In the genomic region with DNA sequence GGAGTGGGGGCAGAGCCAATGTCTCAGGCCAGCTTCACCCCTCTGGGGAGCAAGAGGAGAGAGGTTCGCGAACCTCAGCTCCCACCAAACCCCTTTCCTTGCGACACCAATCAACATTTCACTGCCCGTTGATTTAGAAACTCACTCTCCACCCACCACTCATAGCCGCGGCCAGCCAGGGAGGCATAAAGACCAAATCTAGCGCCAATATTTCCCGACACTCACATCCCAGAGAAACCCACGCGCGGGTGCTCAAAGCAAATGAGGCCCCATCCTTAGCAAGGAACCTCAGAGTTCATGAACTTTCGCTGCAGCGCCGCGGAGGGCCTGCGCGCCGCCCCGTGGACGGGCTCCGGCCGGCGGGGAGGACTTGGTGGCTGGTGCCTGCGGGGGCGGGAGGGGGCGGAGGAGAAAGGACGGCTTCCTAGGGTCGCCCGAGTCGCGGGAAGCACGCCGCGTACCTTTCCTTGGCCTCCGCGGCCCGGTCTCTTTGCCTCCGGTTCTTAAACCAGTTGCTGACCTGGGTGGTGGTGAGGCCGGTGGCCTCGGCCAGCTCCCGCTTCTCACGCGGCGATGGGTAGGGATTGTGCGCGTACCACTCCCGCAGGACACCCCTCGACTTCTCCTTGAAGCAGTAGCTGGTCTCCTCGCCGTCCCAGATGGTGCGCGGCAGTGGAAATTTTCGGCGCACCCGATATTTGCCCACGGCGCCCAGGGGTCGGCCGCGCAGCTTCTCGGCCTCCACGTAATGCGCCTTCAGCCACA, we compare ENCODE assay signal across 1 cellular context.
TF ChIP-seq lines count a peak whose summit lies in the region.

No MANE protein-coding gene starts in this region.

TF ChIP-seq in HepG2, 621 proteins besides CTCF, POLR2A, EP300 and RAD21 (continued from another document and continues in another):
- TF ChIP-seq ZNF275 (CRISPR knock-in tag; IDR thresholded peaks at IDR 0.05; ENCODE audit: borderline replicate concordance) (0 out of 2 replicates have a peak, but pooled peaks have one; percentile 39), ZFP36L1 (CRISPR knock-in tag; IDR thresholded peaks at IDR 0.05) (no peak), TAF1 (CRISPR knock-in tag; IDR thresholded peaks at IDR 0.05) (0 out of 2 replicates have a peak, but pooled peaks have one; percentile 1), ZNF292 (CRISPR knock-in tag; IDR thresholded peaks at IDR 0.05; ENCODE audit: borderline replicate concordance, low read depth) (peak; percentile 14; the same call in 1 of the 2 replicates), CREB3 (CRISPR knock-in tag; IDR thresholded peaks at IDR 0.05) (0 out of 2 replicates have a peak, but pooled peaks have one; percentile 15), PHF21A (CRISPR knock-in tag; IDR thresholded peaks at IDR 0.05) (no peak), KAT7 (CRISPR knock-in tag; IDR thresholded peaks at IDR 0.05; ENCODE audit: borderline replicate concordance) (peak; percentile 64; the same call in 1 of the 2 replicates), ZNF263 (CRISPR knock-in tag; IDR thresholded peaks at IDR 0.05) (peak; percentile 64; the same call in 1 of the 2 replicates), TIGD3 (CRISPR knock-in tag; IDR thresholded peaks at IDR 0.05; ENCODE audit: borderline replicate concordance) (no peak), ZNF782 (CRISPR knock-in tag; IDR thresholded peaks at IDR 0.05; ENCODE audit: borderline replicate concordance) (peak; percentile 21; the same call in 1 of the 2 replicates), ZNF678 (CRISPR knock-in tag; IDR thresholded peaks at IDR 0.05) (0 out of 2 replicates have a peak, but pooled peaks have one; percentile 28), PREB (CRISPR knock-in tag; IDR thresholded peaks at IDR 0.05) (no peak), ZFY (CRISPR knock-in tag; IDR thresholded peaks at IDR 0.05) (no peak), ELF4 (CRISPR knock-in tag; IDR thresholded peaks at IDR 0.05; ENCODE audit: borderline replicate concordance) (peak; percentile 25; the same call in 1 of the 2 replicates), STAG1 (CRISPR knock-in tag; IDR thresholded peaks at IDR 0.05) (peak; percentile 19; the same call in 1 of the 2 replicates), ISL2 (CRISPR knock-in tag; IDR thresholded peaks at IDR 0.05) (0 out of 2 replicates have a peak, but pooled peaks have one; percentile 12), ZNF343 (CRISPR knock-in tag; IDR thresholded peaks at IDR 0.05) (peak; percentile 80; the same call in 1 of the 2 replicates), HMGXB4 (CRISPR knock-in tag; IDR thresholded peaks at IDR 0.05; ENCODE audit: borderline replicate concordance in 1 of 2, low read depth in 1 of 2) (0 out of 4 replicates have a peak, but pooled peaks of 1 of the 2 experiments have one; percentile 36), ZMYM2 (CRISPR knock-in tag; IDR thresholded peaks at IDR 0.05) (0 out of 2 replicates have a peak, but pooled peaks have one; percentile 32), PAX8 (CRISPR knock-in tag; IDR thresholded peaks at IDR 0.05; ENCODE audit: borderline replicate concordance) (0 out of 2 replicates have a peak, but pooled peaks have one; percentile 50), IKZF1 (IDR thresholded peaks at IDR 0.05) (no peak), ZNF784 (CRISPR knock-in tag; IDR thresholded peaks at IDR 0.05; ENCODE audit: borderline replicate concordance) (peak; percentile 10; the same call in 1 of the 2 replicates), ZBTB8A (CRISPR knock-in tag; IDR thresholded peaks at IDR 0.05; ENCODE audit: borderline replicate concordance, low read depth) (no peak), RXRB (CRISPR knock-in tag; IDR thresholded peaks at IDR 0.05; ENCODE audit: borderline replicate concordance) (peak; percentile 36; the same call in 1 of the 2 replicates), ARID2 (CRISPR knock-in tag; IDR thresholded peaks at IDR 0.05; ENCODE audit: borderline replicate concordance) (no peak), HNRNPH1 (optimal IDR thresholded peaks at IDR 0.05; ENCODE audit: low read depth, low read length) (no peak), ZSCAN12 (CRISPR knock-in tag; IDR thresholded peaks at IDR 0.05) (no peak), ZNF350 (CRISPR knock-in tag; IDR thresholded peaks at IDR 0.05; ENCODE audit: borderline replicate concordance, low read depth) (no peak), TAF15 (IDR thresholded peaks at IDR 0.05; ENCODE audit: low read depth, low read length, poor library complexity, severe bottlenecking) (no peak), HMG20A (CRISPR knock-in tag; IDR thresholded peaks at IDR 0.05; ENCODE audit: borderline replicate concordance) (no peak), ZNF710 (CRISPR knock-in tag; IDR thresholded peaks at IDR 0.05; ENCODE audit: borderline replicate concordance) (no peak), ZNF337 (CRISPR knock-in tag; IDR thresholded peaks at IDR 0.05; ENCODE audit: borderline replicate concordance, low read depth) (no peak), MTA1 (CRISPR knock-in tag; IDR thresholded peaks at IDR 0.05; ENCODE audit: borderline replicate concordance) (no peak), NR2C2 (CRISPR knock-in tag; IDR thresholded peaks at IDR 0.05; ENCODE audit: borderline replicate concordance) (0 out of 2 replicates have a peak, but pooled peaks have one; percentile 39), ZNF550 (CRISPR knock-in tag; IDR thresholded peaks at IDR 0.05; ENCODE audit: borderline replicate concordance) (no peak)
- TF ChIP-seq, protein P1, sequence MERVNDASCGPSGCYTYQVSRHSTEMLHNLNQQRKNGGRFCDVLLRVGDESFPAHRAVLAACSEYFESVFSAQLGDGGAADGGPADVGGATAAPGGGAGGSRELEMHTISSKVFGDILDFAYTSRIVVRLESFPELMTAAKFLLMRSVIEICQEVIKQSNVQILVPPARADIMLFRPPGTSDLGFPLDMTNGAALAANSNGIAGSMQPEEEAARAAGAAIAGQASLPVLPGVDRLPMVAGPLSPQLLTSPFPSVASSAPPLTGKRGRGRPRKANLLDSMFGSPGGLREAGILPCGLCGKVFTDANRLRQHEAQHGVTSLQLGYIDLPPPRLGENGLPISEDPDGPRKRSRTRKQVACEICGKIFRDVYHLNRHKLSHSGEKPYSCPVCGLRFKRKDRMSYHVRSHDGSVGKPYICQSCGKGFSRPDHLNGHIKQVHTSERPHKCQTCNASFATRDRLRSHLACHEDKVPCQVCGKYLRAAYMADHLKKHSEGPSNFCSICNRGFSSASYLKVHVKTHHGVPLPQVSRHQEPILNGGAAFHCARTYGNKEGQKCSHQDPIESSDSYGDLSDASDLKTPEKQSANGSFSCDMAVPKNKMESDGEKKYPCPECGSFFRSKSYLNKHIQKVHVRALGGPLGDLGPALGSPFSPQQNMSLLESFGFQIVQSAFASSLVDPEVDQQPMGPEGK (CRISPR knock-in tag; IDR thresholded peaks at IDR 0.05) = peak; percentile 73
- TF ChIP-seq, protein P2, sequence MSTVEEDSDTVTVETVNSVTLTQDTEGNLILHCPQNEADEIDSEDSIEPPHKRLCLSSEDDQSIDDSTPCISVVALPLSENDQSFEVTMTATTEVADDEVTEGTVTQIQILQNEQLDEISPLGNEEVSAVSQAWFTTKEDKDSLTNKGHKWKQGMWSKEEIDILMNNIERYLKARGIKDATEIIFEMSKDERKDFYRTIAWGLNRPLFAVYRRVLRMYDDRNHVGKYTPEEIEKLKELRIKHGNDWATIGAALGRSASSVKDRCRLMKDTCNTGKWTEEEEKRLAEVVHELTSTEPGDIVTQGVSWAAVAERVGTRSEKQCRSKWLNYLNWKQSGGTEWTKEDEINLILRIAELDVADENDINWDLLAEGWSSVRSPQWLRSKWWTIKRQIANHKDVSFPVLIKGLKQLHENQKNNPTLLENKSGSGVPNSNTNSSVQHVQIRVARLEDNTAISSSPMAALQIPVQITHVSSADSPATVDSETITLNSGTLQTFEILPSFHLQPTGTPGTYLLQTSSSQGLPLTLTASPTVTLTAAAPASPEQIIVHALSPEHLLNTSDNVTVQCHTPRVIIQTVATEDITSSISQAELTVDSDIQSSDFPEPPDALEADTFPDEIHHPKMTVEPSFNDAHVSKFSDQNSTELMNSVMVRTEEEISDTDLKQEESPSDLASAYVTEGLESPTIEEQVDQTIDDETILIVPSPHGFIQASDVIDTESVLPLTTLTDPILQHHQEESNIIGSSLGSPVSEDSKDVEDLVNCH (CRISPR knock-in tag; IDR thresholded peaks at IDR 0.05) = peak; percentile 28; the same call in 1 of the 2 replicates
- TF ChIP-seq, protein P3, sequence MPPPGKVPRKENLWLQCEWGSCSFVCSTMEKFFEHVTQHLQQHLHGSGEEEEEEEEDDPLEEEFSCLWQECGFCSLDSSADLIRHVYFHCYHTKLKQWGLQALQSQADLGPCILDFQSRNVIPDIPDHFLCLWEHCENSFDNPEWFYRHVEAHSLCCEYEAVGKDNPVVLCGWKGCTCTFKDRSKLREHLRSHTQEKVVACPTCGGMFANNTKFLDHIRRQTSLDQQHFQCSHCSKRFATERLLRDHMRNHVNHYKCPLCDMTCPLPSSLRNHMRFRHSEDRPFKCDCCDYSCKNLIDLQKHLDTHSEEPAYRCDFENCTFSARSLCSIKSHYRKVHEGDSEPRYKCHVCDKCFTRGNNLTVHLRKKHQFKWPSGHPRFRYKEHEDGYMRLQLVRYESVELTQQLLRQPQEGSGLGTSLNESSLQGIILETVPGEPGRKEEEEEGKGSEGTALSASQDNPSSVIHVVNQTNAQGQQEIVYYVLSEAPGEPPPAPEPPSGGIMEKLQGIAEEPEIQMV (CRISPR knock-in tag; IDR thresholded peaks at IDR 0.05; ENCODE audit: low read depth) = no peak
- TF ChIP-seq, protein P4, sequence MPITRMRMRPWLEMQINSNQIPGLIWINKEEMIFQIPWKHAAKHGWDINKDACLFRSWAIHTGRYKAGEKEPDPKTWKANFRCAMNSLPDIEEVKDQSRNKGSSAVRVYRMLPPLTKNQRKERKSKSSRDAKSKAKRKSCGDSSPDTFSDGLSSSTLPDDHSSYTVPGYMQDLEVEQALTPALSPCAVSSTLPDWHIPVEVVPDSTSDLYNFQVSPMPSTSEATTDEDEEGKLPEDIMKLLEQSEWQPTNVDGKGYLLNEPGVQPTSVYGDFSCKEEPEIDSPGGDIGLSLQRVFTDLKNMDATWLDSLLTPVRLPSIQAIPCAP (CRISPR knock-in tag; IDR thresholded peaks at IDR 0.05; ENCODE audit: low read depth) = 0 out of 2 replicates have a peak, but pooled peaks have one; percentile 42
